1 cellular context compared by ENCODE assay signal in genomic region chr3:66010348-66011097, GRCh38.
TF ChIP-seq lines count a peak whose summit lies in the region.

No MANE protein-coding gene starts in this region.

TF ChIP-seq in WTC11, 78 proteins besides CTCF, POLR2A, EP300 and RAD21 (continued from another document):
- no peak for TF ChIP-seq JAZF1 (CRISPR knock-in tag; IDR thresholded peaks at IDR 0.05)
- TF ChIP-seq, protein P1, sequence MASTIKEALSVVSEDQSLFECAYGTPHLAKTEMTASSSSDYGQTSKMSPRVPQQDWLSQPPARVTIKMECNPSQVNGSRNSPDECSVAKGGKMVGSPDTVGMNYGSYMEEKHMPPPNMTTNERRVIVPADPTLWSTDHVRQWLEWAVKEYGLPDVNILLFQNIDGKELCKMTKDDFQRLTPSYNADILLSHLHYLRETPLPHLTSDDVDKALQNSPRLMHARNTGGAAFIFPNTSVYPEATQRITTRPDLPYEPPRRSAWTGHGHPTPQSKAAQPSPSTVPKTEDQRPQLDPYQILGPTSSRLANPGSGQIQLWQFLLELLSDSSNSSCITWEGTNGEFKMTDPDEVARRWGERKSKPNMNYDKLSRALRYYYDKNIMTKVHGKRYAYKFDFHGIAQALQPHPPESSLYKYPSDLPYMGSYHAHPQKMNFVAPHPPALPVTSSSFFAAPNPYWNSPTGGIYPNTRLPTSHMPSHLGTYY (CRISPR knock-in tag; IDR thresholded peaks at IDR 0.05) = no peak
- TF ChIP-seq, protein P2, sequence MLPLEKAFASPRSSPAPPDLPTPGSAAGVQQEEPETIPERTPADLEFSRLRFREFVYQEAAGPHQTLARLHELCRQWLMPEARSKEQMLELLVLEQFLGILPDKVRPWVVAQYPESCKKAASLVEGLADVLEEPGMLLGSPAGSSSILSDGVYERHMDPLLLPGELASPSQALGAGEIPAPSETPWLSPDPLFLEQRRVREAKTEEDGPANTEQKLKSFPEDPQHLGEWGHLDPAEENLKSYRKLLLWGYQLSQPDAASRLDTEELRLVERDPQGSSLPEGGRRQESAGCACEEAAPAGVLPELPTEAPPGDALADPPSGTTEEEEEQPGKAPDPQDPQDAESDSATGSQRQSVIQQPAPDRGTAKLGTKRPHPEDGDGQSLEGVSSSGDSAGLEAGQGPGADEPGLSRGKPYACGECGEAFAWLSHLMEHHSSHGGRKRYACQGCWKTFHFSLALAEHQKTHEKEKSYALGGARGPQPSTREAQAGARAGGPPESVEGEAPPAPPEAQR (CRISPR knock-in tag; IDR thresholded peaks at IDR 0.05) = no peak
